In the genomic region with DNA sequence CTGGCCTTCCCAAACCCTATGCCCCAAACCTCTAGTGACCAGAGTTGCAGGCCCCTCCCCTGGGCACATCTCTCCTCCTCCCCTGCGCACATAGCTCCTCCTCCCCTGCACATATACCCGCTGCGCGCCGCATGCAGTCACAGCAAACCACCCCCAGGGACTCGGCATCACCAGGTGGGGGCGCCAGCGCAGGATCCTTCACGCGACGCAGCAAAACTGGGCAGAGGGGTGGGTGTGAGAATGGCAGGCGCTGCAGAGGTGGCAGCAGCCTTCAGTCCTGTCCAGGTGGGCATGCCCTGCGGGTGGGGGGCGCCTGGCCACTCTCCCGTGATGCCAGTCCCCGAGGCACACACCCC, we compare ENCODE assay signal across 9 cellular contexts. TPM values are rescaled to one million over a fixed set of nuclear protein-coding genes. Genes with fewer than 3 reads are reported as not detected.
A peak's percentile ranks its signal among the peaks of the same experiment; 100 is the strongest.
DNase-seq lines count a peak whose midpoint lies in the region; TF ChIP-seq lines count a peak whose summit lies in the region.
"Had no signal": no experiment of that assay in that cellular context is flagged by ENCODE, and none has a peak within 500 bp of the region (broad histone marks: within the 10 kb centered on the region; RNA-seq: fewer than 3 reads in every experiment).

No MANE protein-coding gene starts in this region.

- no peaks in the 10 kb centered on the region for H3K79me2 ChIP-seq in trophoblast cell (ENCODE audit: control insufficient read depth, insufficient read depth, low read length, poor library complexity)

- no peak overlapping the region for H4K8ac ChIP-seq in trophoblast cell (ENCODE audit: low read depth, low read length)

- H3K4me3 ChIP-seq in HUES6 (ENCODE audit: low read depth, low read length) (peak overlapping the region; percentile 70), trophoblast cell (ENCODE audit: low read depth, low read length) (peak overlapping the region; percentile 20), thyroid gland (replicated peaks in 1 of 3) (no peak overlapping the region)

- peaks cover 5% of the 10 kb centered on the region for H3K9me3 Mint-ChIP-seq in glutamatergic neuron (ENCODE audit: unreplicated experiment)

- H3K4me1 Mint-ChIP-seq in glutamatergic neuron (ENCODE audit: low read depth, unreplicated experiment), result peaks cover 6% of the 10 kb centered on the region

- H2BK120ac ChIP-seq in trophoblast cell (ENCODE audit: insufficient read depth, low read length, poor library complexity), result no peak overlapping the region

- peaks cover 21% of the 10 kb centered on the region for H3K27me3 Mint-ChIP-seq in glutamatergic neuron (ENCODE audit: unreplicated experiment)

- no peak overlapping the region for H4K12ac ChIP-seq in trophoblast cell (ENCODE audit: low read depth, low read length)

- no peak overlapping the region for H3K14ac ChIP-seq in trophoblast cell (ENCODE audit: low read length)

- H3K9me3 ChIP-seq in HUES6 (ENCODE audit: control insufficient read depth, insufficient read depth, low read depth, low read length) (0 out of 2 replicates have a peak, but pooled peaks cover 2% of the 10 kb centered on the region), trophoblast cell (ENCODE audit: insufficient read depth, low read depth, low read length) (peaks cover 13% of the 10 kb centered on the region), thyroid gland (no peaks in the 10 kb centered on the region)

- H4K91ac ChIP-seq in trophoblast cell (ENCODE audit: low read depth, low read length), result no peak overlapping the region

- H2AFZ ChIP-seq in trophoblast cell (ENCODE audit: insufficient read depth, low read length, poor library complexity), result no peak overlapping the region

- no peak overlapping the region for H3K27ac Mint-ChIP-seq in glutamatergic neuron (ENCODE audit: unreplicated experiment)

- H3K36me3 ChIP-seq in HUES6 (ENCODE audit: control insufficient read depth, insufficient read depth, low read length) (no peaks in the 10 kb centered on the region), trophoblast cell (ENCODE audit: control insufficient read depth in 1 of 2, insufficient read depth in 2 of 2, low read length in 2 of 2) (no peaks in the 10 kb centered on the region), thyroid gland (no peaks in the 10 kb centered on the region)

- no peak overlapping the region for H3K4ac ChIP-seq in trophoblast cell (ENCODE audit: low read depth, low read length)

- no peak overlapping the region for H3K23ac ChIP-seq in trophoblast cell (ENCODE audit: low read length)

- TF ChIP-seq POLR2A in thyroid gland (IDR thresholded peaks at IDR 0.05), result peak in 1 of 2 donors; percentile 21

- no peak overlapping the region for H3K9ac ChIP-seq in HUES6 (ENCODE audit: low read length)
- no peak overlapping the region for H3K9ac ChIP-seq in trophoblast cell (ENCODE audit: low read length)

- no peak overlapping the region for H2BK12ac ChIP-seq in trophoblast cell (ENCODE audit: low read length)

- H3K27me3 ChIP-seq in HUES6 (ENCODE audit: control insufficient read depth, insufficient read depth, low read length), result peaks cover 89% of the 10 kb centered on the region
- peaks cover 16% of the 10 kb centered on the region for H3K27me3 ChIP-seq in trophoblast cell (ENCODE audit: insufficient read depth, low read length)
- H3K27me3 ChIP-seq in thyroid gland, result no peaks in the 10 kb centered on the region

- TF ChIP-seq CTCF in glutamatergic neuron (IDR thresholded peaks at IDR 0.05; ENCODE audit: partially characterized antibody, unreplicated experiment), result peak; percentile 29
- peak in 5 of 6 experiments; percentile 12 to 60 (median 40) for TF ChIP-seq CTCF in thyroid gland (IDR thresholded peaks at IDR 0.05)

- peak overlapping the region; percentile 63 for H3K4me2 ChIP-seq in trophoblast cell (ENCODE audit: low read length)

- H2BK5ac ChIP-seq in trophoblast cell (ENCODE audit: low read depth, low read length, poor library complexity), result no peak overlapping the region

- H3K4me3 Mint-ChIP-seq in glutamatergic neuron (ENCODE audit: unreplicated experiment), result peak overlapping the region; percentile 65

- peaks cover 8% of the 10 kb centered on the region for H3K79me1 ChIP-seq in trophoblast cell (ENCODE audit: low read length)

- H3K18ac ChIP-seq in trophoblast cell (ENCODE audit: low read length), result no peak overlapping the region

- WGBS in trophoblast cell (ENCODE audit: extremely low coverage, insufficient coverage, insufficient read length), result no CpG with 5 or more reads among the region's 16 CpGs
- 0 to 25% methylated on average over 8 to 12 of the region's 16 CpGs for WGBS in thyroid gland, 2 donors

- DNase-seq in SHP77 (lab: John Stamatoyannopoulos, UW) (peak; percentile 40 to 80), SHP77 treated with DMSO at 0.1 percent for 48 hours (lab: John Stamatoyannopoulos, UW) (no peak), SIG-M5 treated with dmso at 0.1 percent for 504 hours (lab: John Stamatoyannopoulos, UW; ENCODE audit: unreplicated experiment) (peak; percentile 94), glutamatergic neuron (peak; percentile 78), trophoblast cell (peak; percentile 76 to 85), thyroid gland (peak; percentile 62 to 72)
- peak; percentile 94 for DNase-seq in activated naive CD4-positive, alpha-beta T cell treated with Interleukin-2 at 50 U/mL for 16 hours

- intact Hi-C loops in thyroid gland (cut with DNase I), result loop anchor here (5.0 kb wide), 1 partner anchor 35 kb away; no protein-coding TSS in a partner anchor

- peaks cover 72% of the 10 kb centered on the region for H3K4me1 ChIP-seq in HUES6 (ENCODE audit: control insufficient read depth, insufficient read depth, low read length)
- peaks cover 40 to 53% of the 10 kb centered on the region in 2 experiments for H3K4me1 ChIP-seq in trophoblast cell (ENCODE audit: control insufficient read depth in 1 of 2, insufficient read depth in 2 of 2, low read length in 2 of 2)
- peaks cover 47 to 73% of the 10 kb centered on the region in 2 donors for H3K4me1 ChIP-seq in thyroid gland

- H3K36me3 Mint-ChIP-seq in glutamatergic neuron (ENCODE audit: unreplicated experiment), result no peaks in the 10 kb centered on the region

- H3K27ac ChIP-seq in HUES6 (ENCODE audit: low read depth, low read length), result no peak overlapping the region
- no peak overlapping the region for H3K27ac ChIP-seq in trophoblast cell (ENCODE audit: low read depth, low read length)
- no peak overlapping the region for H3K27ac ChIP-seq in thyroid gland
- H3K27ac ChIP-seq: C4-2B had no signal

- H2AK5ac ChIP-seq in trophoblast cell (ENCODE audit: low read length), result no peak overlapping the region

RNA-seq across cellular contexts. Expression of gene CORO6, which starts 5.6 kb away (rescaled TPM):
- 1.4 TPM for total RNA-seq in glutamatergic neuron (ENCODE audit: unreplicated experiment)
- polyA plus RNA-seq in trophoblast cell (2013), result 10.5 and 11.5 TPM in 2 replicates
- total RNA-seq in thyroid gland, result 100 to 1,000 TPM in 2 of 4 donors, 10 to 100 TPM in 2; 65.3 to 161 (median 99.2) TPM

RNA-seq across cellular contexts. Expression of gene ANKRD13B, which starts 24.2 kb away (rescaled TPM):
- 123 TPM for total RNA-seq in glutamatergic neuron (ENCODE audit: unreplicated experiment)
- 1.6 and 1.9 TPM in 2 replicates for polyA plus RNA-seq in trophoblast cell (2013)
- 1 to 10 TPM; 1.6 to 5.8 (median 3.1) TPM for total RNA-seq in thyroid gland

RNA-seq across cellular contexts. Expression of gene GIT1, which starts 27.7 kb away (rescaled TPM):
- total RNA-seq in glutamatergic neuron (ENCODE audit: unreplicated experiment) (46.7 TPM), thyroid gland (10 to 100 TPM; 35.7 to 71.7 (median 42.4) TPM)
- polyA plus RNA-seq in trophoblast cell (2013), result 33.6 and 35.0 TPM in 2 replicates

RNA-seq across cellular contexts. Expression of gene TP53I13, which starts 48.6 kb away (rescaled TPM):
- total RNA-seq in glutamatergic neuron (ENCODE audit: unreplicated experiment) (14.3 TPM), thyroid gland (10 to 100 TPM; 54.7 to 79.0 (median 57.4) TPM)
- polyA plus RNA-seq in trophoblast cell (2013), result 17.1 and 19.5 TPM in 2 replicates

RNA-seq across cellular contexts. Expression of gene ABHD15, which starts 50.3 kb away (rescaled TPM):
- total RNA-seq in glutamatergic neuron (ENCODE audit: unreplicated experiment) (2.5 TPM), thyroid gland (10 to 100 TPM; 11.6 to 19.8 (median 13.0) TPM)
- polyA plus RNA-seq in trophoblast cell (2013), result 2.3 and 2.8 TPM in 2 replicates

Comparison
In these comparisons a context has a peak if more than half of its experiments do, and no peak if none do; other contexts are left out.
1. H3K4me3 ChIP-seq: peak in HUES6 (single experiment) and trophoblast cell (single experiment); none in thyroid gland (0 of 3).
2. RNA of gene CORO6, which starts 5.6 kb away (total RNA-seq): 65.3 to 161 TPM in thyroid gland; 1.4 TPM in glutamatergic neuron (single experiment); every median in the first group is over 10 times any median in the second.
3. RNA of gene ANKRD13B, which starts 24.2 kb away (total RNA-seq): 123 TPM in glutamatergic neuron (single experiment); 1.6 to 5.8 TPM in thyroid gland; every median in the first group is over 10 times any median in the second.